ENCODE assay signal across 17 cellular contexts in genomic region chr11:34460335-34460734, GRCh38. TPM values are rescaled to one million over a fixed set of nuclear protein-coding genes. Genes with fewer than 3 reads are reported as not detected.
DNase-seq lines count a peak whose midpoint lies in the region; ATAC-seq and TF ChIP-seq lines count a peak whose summit lies in the region.
"Had no signal": no experiment of that assay in that cellular context is flagged by ENCODE, and none has a peak within 500 bp of the region (broad histone marks: within the 10 kb centered on the region; RNA-seq: fewer than 3 reads in every experiment).

No MANE protein-coding gene starts in this region.

- no peak for TF ChIP-seq CTCF in right lobe of liver (IDR thresholded peaks at IDR 0.05)

- H3K27ac ChIP-seq in SK-N-MC = peak overlapping the region; percentile 17; the same call in 1 of the 2 replicates
- H3K27ac ChIP-seq in right lobe of liver = peak overlapping the region in 2 of 3 donors; percentile 67 to 88
- H3K27ac ChIP-seq: BLaER1 treated with 17β-estradiol and CSF1 and Interleukin-3, amounts not matched to agents 10 nM and 100 nM had no signal

- H3K36me3 Mint-ChIP-seq in effector memory CD8-positive, alpha-beta T cell (ENCODE audit: insufficient read depth) = peaks cover 55% of the 10 kb centered on the region

- no peak overlapping the region for H3K4me3 ChIP-seq in SK-N-MC
- H3K4me3 ChIP-seq in right lobe of liver = no peak overlapping the region
- H3K4me3 ChIP-seq: BLaER1 treated with 17β-estradiol and CSF1 and Interleukin-3, amounts not matched to agents 10 nM and 100 nM had no signal

- H3K36me3 ChIP-seq in SK-N-MC (ENCODE audit: insufficient read depth, low read length) (peaks cover 76% of the 10 kb centered on the region), right lobe of liver (peaks cover 0 to 79% (median 40%) of the 10 kb centered on the region in 4 donors)

- ATAC-seq in right lobe of liver = peak in 1 of 4 donors; percentile 19
- no peak for ATAC-seq in effector memory CD8-positive, alpha-beta T cell (replicated peaks)
- ATAC-seq in GM18498 (IDR thresholded peaks at IDR 0.05; ENCODE audit: unreplicated experiment) = no peak
- ATAC-seq: CD8-positive, alpha-beta T cell had no signal

- no peaks in the 10 kb centered on the region for H3K27me3 ChIP-seq in right lobe of liver
- H3K27me3 ChIP-seq: BLaER1 treated with 17β-estradiol and CSF1 and Interleukin-3, amounts not matched to agents 10 nM and 100 nM had no signal

- H3K4me3 Mint-ChIP-seq in effector memory CD8-positive, alpha-beta T cell = no peak overlapping the region
- H3K4me3 Mint-ChIP-seq: B cell; CD4-positive, alpha-beta T cell; CD8-positive, alpha-beta T cell had no signal

- no peaks in the 10 kb centered on the region for H3K4me1 Mint-ChIP-seq in effector memory CD8-positive, alpha-beta T cell (ENCODE audit: low read depth in 2 of 2)

- H3K9me3 Mint-ChIP-seq in effector memory CD8-positive, alpha-beta T cell = no peaks in the 10 kb centered on the region
- H3K9me3 Mint-ChIP-seq: CD4-positive, alpha-beta T cell; CD8-positive, alpha-beta T cell had no signal

- no peaks in the 10 kb centered on the region for H3K27me3 Mint-ChIP-seq in effector memory CD8-positive, alpha-beta T cell
- H3K27me3 Mint-ChIP-seq: B cell; CD4-positive, alpha-beta T cell had no signal

- 55% methylated on average over 5 of the region's 5 CpGs for WGBS in right lobe of liver (ENCODE audit: insufficient coverage, low coverage, low lambda C conversion rate, missing lambda C conversion rate)

- no peak overlapping the region for H3K9ac ChIP-seq in SK-N-MC (ENCODE audit: insufficient read length)
- H3K9ac ChIP-seq: BLaER1 treated with 17β-estradiol and CSF1 and Interleukin-3, amounts not matched to agents 10 nM and 100 nM had no signal

- H3K4me1 ChIP-seq in right lobe of liver = peaks cover 0 to 86% (median 30%) of the 10 kb centered on the region in 4 donors

- intact Hi-C loops in right lobe of liver (cut with DNase I) = no loop called here

- H3K9me3 ChIP-seq in SK-N-MC (ENCODE audit: low read depth, low read length) (no peaks in the 10 kb centered on the region), right lobe of liver (no peaks in the 10 kb centered on the region)
- H3K9me3 ChIP-seq: Caco-2 had no signal

- DNase-seq in Ammon's horn (ENCODE audit: low spot score) (peak; percentile 25), SK-N-MC (ENCODE audit: low read depth, low spot score) (no peak), right lobe of liver (no peak)
- DNase-seq in effector memory CD8-positive, alpha-beta T cell = no peak
- DNase-seq in activated CD4-positive, CD25-positive, alpha-beta regulatory T cell treated with anti-CD3 and anti-CD28 coated beads, Interleukin-2, amount 50 U/mL, for 72 hours = no peak
- DNase-seq: 8988T; ACHN; Calu3; CD4-positive, alpha-beta T cell; CD8-positive, alpha-beta T cell; DMS79 treated with DMSO at 0.1 percent for 48 hours; GF-D8 had no signal

- H3K27ac Mint-ChIP-seq in effector memory CD8-positive, alpha-beta T cell = no peak overlapping the region
- H3K27ac Mint-ChIP-seq: B cell; CD4-positive, alpha-beta T cell; CD8-positive, alpha-beta T cell had no signal

- TF ChIP-seq POLR2A in right lobe of liver (IDR thresholded peaks at IDR 0.05) = no peak

RNA-seq across cellular contexts. Expression of gene CAT, which starts 21.6 kb away (rescaled TPM):
- total RNA-seq in right lobe of liver = 100 to 1,000 TPM; 212 to 450 (median 330) TPM

RNA-seq across cellular contexts. Expression of gene ELF5, which starts 53.3 kb away (rescaled TPM):
- under 1 TPM in 2 of 6 experiments, not detected in 4; 0.09 to 0.22 TPM for total RNA-seq in right lobe of liver
- total RNA-seq: A673; B cell; Calu3; CD4-positive, alpha-beta T cell; CD8-positive, alpha-beta T cell had no signal
